Comparison of ENCODE assay signal across 9 cellular contexts in the genomic region with DNA sequence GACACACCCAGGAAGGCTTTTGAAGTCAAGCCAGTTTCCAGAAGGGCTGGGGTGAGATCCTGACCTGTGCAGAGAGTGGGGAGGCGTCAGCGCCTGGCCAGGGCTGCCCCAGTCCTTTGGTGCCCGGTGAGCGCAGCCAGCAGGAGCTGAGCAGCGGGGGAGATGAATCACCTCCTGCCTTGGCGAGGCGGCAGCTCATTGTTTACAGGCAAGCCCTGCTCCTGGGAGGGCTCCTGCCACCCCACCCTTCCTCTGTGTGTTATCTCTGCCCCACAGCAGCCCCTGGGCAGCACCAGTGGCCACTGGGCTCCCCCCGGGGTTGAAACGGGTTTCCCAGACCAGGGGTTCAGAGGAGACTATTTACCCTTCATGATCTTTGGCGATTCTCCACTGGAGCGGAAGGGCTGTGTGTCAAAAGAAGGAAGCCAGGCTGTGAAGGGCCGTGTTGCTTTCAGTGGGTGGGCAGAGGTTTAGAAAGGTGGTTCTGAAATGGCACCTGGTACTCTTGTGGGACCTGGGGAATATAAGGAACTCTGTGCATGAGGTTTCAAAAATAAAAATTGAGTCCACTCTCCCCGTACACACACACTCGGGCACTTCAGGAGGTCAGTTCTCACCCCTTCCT. TPM values are rescaled to one million over a fixed set of nuclear protein-coding genes. Genes with fewer than 3 reads are reported as not detected.
DNase-seq lines count a peak whose midpoint lies in the region; ATAC-seq lines count a peak whose summit lies in the region.
"Had no signal": no experiment of that assay in that cellular context is flagged by ENCODE, and none has a peak within 500 bp of the region (broad histone marks: within the 10 kb centered on the region; RNA-seq: fewer than 3 reads in every experiment).

No MANE protein-coding gene starts in this region.

- no peaks in the 10 kb centered on the region for H3K79me2 ChIP-seq in ACC112 (ENCODE audit: control insufficient read depth, insufficient read depth, low read length, unreplicated experiment)

- no peak overlapping the region for H3K4me3 ChIP-seq in ACC112 (ENCODE audit: low read depth, low read length)
- H3K4me3 ChIP-seq in SJSA1 = no peak overlapping the region
- no peak overlapping the region for H3K4me3 ChIP-seq in mucosa of stomach (ENCODE audit: low read length)

- H3K27me3 ChIP-seq in ACC112 (ENCODE audit: insufficient read depth, low read length) (no peaks in the 10 kb centered on the region), SJSA1 (replicated peaks) (no peaks in the 10 kb centered on the region), mucosa of stomach (ENCODE audit: control insufficient read depth, insufficient read depth, low read length) (no peaks in the 10 kb centered on the region)

- H3K4me1 ChIP-seq in ACC112 (ENCODE audit: control insufficient read depth, insufficient read depth, low read length, unreplicated experiment) (peaks cover 23% of the 10 kb centered on the region), SJSA1 (replicated peaks) (peaks cover 30% of the 10 kb centered on the region), mucosa of stomach (ENCODE audit: control insufficient read depth, insufficient read depth, low read length) (peaks cover 28% of the 10 kb centered on the region)

- peak overlapping the region; percentile 46 for H3K9ac ChIP-seq in mucosa of stomach (ENCODE audit: low read length)

- ATAC-seq in GM19324 (IDR thresholded peaks at IDR 0.05; ENCODE audit: low FRiP score, unreplicated experiment) = no peak
- ATAC-seq: activated T-helper 17 cell treated with anti-CD3 and anti-CD28 coated beads, Interleukin-2, amount 50 U/mL, for 72 hours had no signal

- H3K36me3 ChIP-seq in ACC112 (ENCODE audit: insufficient read depth, low read length) (peaks cover 26% of the 10 kb centered on the region; the same call in 1 of the 2 replicates), SJSA1 (peaks cover 67% of the 10 kb centered on the region), mucosa of stomach (ENCODE audit: control insufficient read depth, insufficient read depth, low read length) (peaks cover 31% of the 10 kb centered on the region)

- DNase-seq in SJSA1 (ENCODE audit: low read depth in 1 of 2, low spot score in 2 of 2) (peak; percentile 78 to 91), epithelial cell of prostate (ENCODE audit: low read depth, low spot score) (no peak), COR-L47 (lab: John Stamatoyannopoulos, UW) (no peak), CD1c-positive myeloid dendritic cell (ENCODE audit: extremely low spot score) (no peak), NCI-H510A treated with DMSO at 0.1 percent for 48 hours (lab: John Stamatoyannopoulos, UW) (no peak)

- H2AFZ ChIP-seq in ACC112 (ENCODE audit: low read length, unreplicated experiment) = no peak overlapping the region

- H3K9me3 ChIP-seq in SJSA1 (replicated peaks) (no peaks in the 10 kb centered on the region), mucosa of stomach (ENCODE audit: control insufficient read depth, low read length) (no peaks in the 10 kb centered on the region)

- H3K27ac ChIP-seq in ACC112 (ENCODE audit: low read depth, low read length) = peak overlapping the region; percentile 9
- peak overlapping the region; percentile 10; the same call in 1 of the 2 replicates for H3K27ac ChIP-seq in SJSA1
- H3K27ac ChIP-seq in epithelial cell of prostate = peak overlapping the region; percentile 65

RNA-seq across cellular contexts. Expression of a gene that starts 14.1 kb away (rescaled TPM):
- not detected in 2 replicates for total RNA-seq in SJSA1 (2014; rRNA removed; shearing (Covaris generic))

RNA-seq across cellular contexts. Expression of a gene that starts 40.1 kb away (rescaled TPM):
- 90.5 and 208 TPM in 2 replicates for total RNA-seq in SJSA1 (2014; rRNA removed; shearing (Covaris generic))

RNA-seq across cellular contexts. Expression of a gene that starts 40.3 kb away (rescaled TPM):
- 15.7 and 19.5 TPM in 2 replicates for total RNA-seq in SJSA1 (2014; rRNA removed; shearing (Covaris generic))

RNA-seq across cellular contexts. Expression of a gene that starts 57.8 kb away (rescaled TPM):
- total RNA-seq in SJSA1 (2014; rRNA removed; shearing (Covaris generic)) = 50.5 and 50.6 TPM in 2 replicates

Comparison
In these comparisons a context has a peak if more than half of its experiments do, and no peak if none do; other contexts are left out.
1. H3K27ac ChIP-seq: peak in every context shown above with its lines; median percentile 65 in epithelial cell of prostate; 10 in SJSA1; 9 in ACC112.
2. DNase-seq: peak in SJSA1 (2 of 2); none in epithelial cell of prostate (single experiment), COR-L47 (single experiment), CD1c-positive myeloid dendritic cell (single experiment) and NCI-H510A treated with DMSO at 0.1 percent for 48 hours (single experiment).